Comparison of ENCODE assay signal across 1 cellular context in genomic region chr6:20474756-20475542, GRCh38.
TF ChIP-seq lines count a peak whose summit lies in the region.

No MANE protein-coding gene starts in this region.

TF ChIP-seq in SK-N-SH treated with all-trans-retinoic acid at 6 μM for 48 hours, 23 proteins besides CTCF, POLR2A, EP300 and RAD21 (continued from another document):
- TF ChIP-seq ZC3H10 (CRISPR knock-in tag; IDR thresholded peaks at IDR 0.05) (no peak), SNAI2 (CRISPR knock-in tag; IDR thresholded peaks at IDR 0.05) (no peak), CREB5 (CRISPR knock-in tag; IDR thresholded peaks at IDR 0.05; ENCODE audit: low read depth) (no peak), ZNF565 (CRISPR knock-in tag; conservative IDR thresholded peaks at IDR 0.05; ENCODE audit: low read depth) (no peak), CSRNP3 (CRISPR knock-in tag; IDR thresholded peaks at IDR 0.05) (no peak), TSHZ2 (CRISPR knock-in tag; IDR thresholded peaks at IDR 0.05) (no peak), PATZ1 (CRISPR knock-in tag; IDR thresholded peaks at IDR 0.05; ENCODE audit: borderline replicate concordance) (no peak), TOX (CRISPR knock-in tag; IDR thresholded peaks at IDR 0.05; ENCODE audit: borderline replicate concordance) (no peak), ZNF70 (CRISPR knock-in tag; IDR thresholded peaks at IDR 0.05) (no peak), TCF4 (CRISPR knock-in tag; IDR thresholded peaks at IDR 0.05; ENCODE audit: borderline replicate concordance) (no peak), ISL1 (CRISPR knock-in tag; IDR thresholded peaks at IDR 0.05) (no peak), POU6F1 (CRISPR knock-in tag; IDR thresholded peaks at IDR 0.05; ENCODE audit: borderline replicate concordance, low read depth) (no peak)
